ENCODE assay signal across 8 cellular contexts in the genomic region with DNA sequence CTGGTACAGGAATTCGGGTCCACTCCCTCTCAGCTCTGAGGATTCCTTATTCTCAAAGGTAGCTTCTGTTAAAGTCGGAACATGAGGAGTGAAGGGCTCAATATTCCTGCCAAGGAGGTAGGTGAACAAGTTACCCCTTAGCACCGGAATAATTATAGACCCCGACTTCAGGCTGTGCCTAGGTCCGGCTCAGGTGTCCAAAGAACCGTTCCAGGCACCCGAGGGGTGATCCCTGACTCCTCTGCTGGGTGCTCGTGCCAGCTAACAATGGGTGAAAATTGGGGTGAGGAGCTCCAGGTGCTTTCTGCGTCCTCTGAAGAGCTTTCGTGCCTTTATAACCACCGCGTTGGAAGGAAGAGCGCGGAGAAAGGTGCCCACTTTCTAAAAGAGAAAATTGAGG. TPM values are rescaled to one million over a fixed set of nuclear protein-coding genes. Genes with fewer than 3 reads are reported as not detected.
A peak's percentile ranks its signal among the peaks of the same experiment; 100 is the strongest.
DNase-seq lines count a peak whose midpoint lies in the region; ATAC-seq, FAIRE-seq and TF ChIP-seq lines count a peak whose summit lies in the region.

No MANE protein-coding gene starts in this region.

- H3K4me2 ChIP-seq in SK-N-SH (peak overlapping the region; percentile 98), keratinocyte (ENCODE audit: control insufficient read depth, extremely low read depth, insufficient read depth, low read depth, low read length) (peak overlapping the region; percentile 88)

- H3K27me3 ChIP-seq in SK-N-SH (ENCODE audit: insufficient read depth) = no peaks in the 10 kb centered on the region
- no peaks in the 10 kb centered on the region for H3K27me3 ChIP-seq in keratinocyte (ENCODE audit: control insufficient read depth, extremely low read depth, insufficient read depth, low read length)

- TF ChIP-seq CTCF in SK-N-SH (IDR thresholded peaks at IDR 0.05) (no peak), keratinocyte (optimal IDR thresholded peaks at IDR 0.05 in 1 of 3, IDR thresholded peaks at IDR 0.05 in 1 of 3, conservative IDR thresholded peaks at IDR 0.05 in 1 of 3; ENCODE audit: extremely low read depth in 1 of 3, insufficient read depth in 2 of 3, low read length in 3 of 3) (no peak)

- H3K4me1 Mint-ChIP-seq in activated T-helper 2 cell treated with anti-CD3 and anti-CD28 coated beads, Interferon-gamma antibody, Interleukin-2, Interleukin-4, amounts not matched to agents 10 μg/mL and 5 μg/mL and 100 μg/mL, durations not matched to agents 14 hours and 24 hours and 36 hours (ENCODE audit: low read depth) = peaks cover 22% of the 10 kb centered on the region

- H3K36me3 ChIP-seq in SK-N-SH (replicated peaks in 1 of 2; ENCODE audit: control insufficient read depth in 1 of 2, insufficient read depth in 2 of 2, low read length in 1 of 2) (peaks cover 15 to 21% of the 10 kb centered on the region in 2 experiments), keratinocyte (ENCODE audit: control insufficient read depth in 2 of 2, extremely low read depth in 1 of 2, insufficient read depth in 2 of 2, low read length in 2 of 2) (peaks cover 15 to 23% of the 10 kb centered on the region in 2 experiments)

- H3K9me1 ChIP-seq in keratinocyte (ENCODE audit: control insufficient read depth, extremely low read depth, insufficient read depth, low read length) = no peaks in the 10 kb centered on the region

- peak overlapping the region; percentile 68 to 71 for H3K4me3 ChIP-seq in SK-N-SH (ENCODE audit: low read depth in 2 of 2, low read length in 1 of 2)
- H3K4me3 ChIP-seq in keratinocyte (ENCODE audit: control insufficient read depth in 2 of 3, extremely low read depth in 1 of 3, insufficient read depth in 2 of 3, low read depth in 1 of 3, low read length in 3 of 3) = peak overlapping the region; percentile 56 to 71 (median 70)

- WGBS in SK-N-SH (ENCODE audit: low lambda C conversion rate) = 4% methylated on average over 11 of the region's 14 CpGs

- no peaks in the 10 kb centered on the region for H3K9me2 ChIP-seq in SK-N-SH

- POLR2A ChIA-PET in SK-N-SH (lab: Yijun Ruan, JAX) = interaction anchor here (0.6 to 3.9 kb wide), 15 partner anchors 8 to 421 kb away, joined by 3 to 57 read pairs (median 8); partner anchors contain the start of genes CPSF7, DDB1, SDHAF2 and TKFC

- peaks cover 14% of the 10 kb centered on the region for H3F3A ChIP-seq in SK-N-SH (replicated peaks; ENCODE audit: insufficient read depth)

- CTCF ChIA-PET in SK-N-SH (lab: Yijun Ruan, JAX) = interaction anchor here (1.0 to 12.1 kb wide), 7 partner anchors 9 to 31 kb away, joined by 3 to 101 read pairs (median 6); partner anchors contain the start of gene TMEM216

- no peaks in the 10 kb centered on the region for H3K27me3 Mint-ChIP-seq in activated T-helper 2 cell treated with anti-CD3 and anti-CD28 coated beads, Interferon-gamma antibody, Interleukin-2, Interleukin-4, amounts not matched to agents 10 μg/mL and 5 μg/mL and 100 μg/mL, durations not matched to agents 14 hours and 24 hours and 36 hours (ENCODE audit: low read depth)

- no peak for TF ChIP-seq EP300 in SK-N-SH (IDR thresholded peaks at IDR 0.05; ENCODE audit: borderline replicate concordance in 1 of 2, low read depth in 1 of 2, low read length in 1 of 2)

- peak overlapping the region; percentile 98 to 99 for H3K27ac ChIP-seq in SK-N-SH (ENCODE audit: low read depth in 2 of 2, low read length in 1 of 2)
- H3K27ac ChIP-seq in keratinocyte (ENCODE audit: control insufficient read depth, insufficient read depth, low read length) = peak overlapping the region; percentile 84
- H3K27ac ChIP-seq in substantia nigra (ENCODE audit: low read depth, low read length, poor library complexity, severe bottlenecking) = peak overlapping the region; percentile 99

- FAIRE-seq in keratinocyte (lab: Jason Lieb, UNC) (no peak), HTR-8/SVneo (lab: Jason Lieb, UNC) (no peak)

- H3K9me3 ChIP-seq in SK-N-SH (no peaks in the 10 kb centered on the region), keratinocyte (ENCODE audit: control insufficient read depth, low read depth, low read length) (no peaks in the 10 kb centered on the region)

- no peaks in the 10 kb centered on the region for H4K20me1 ChIP-seq in SK-N-SH (ENCODE audit: insufficient read depth)
- no peaks in the 10 kb centered on the region for H4K20me1 ChIP-seq in keratinocyte (ENCODE audit: control insufficient read depth, extremely low read depth, insufficient read depth, low read length)

- H3K36me3 Mint-ChIP-seq in activated T-helper 2 cell treated with anti-CD3 and anti-CD28 coated beads, Interferon-gamma antibody, Interleukin-2, Interleukin-4, amounts not matched to agents 10 μg/mL and 5 μg/mL and 100 μg/mL, durations not matched to agents 14 hours and 24 hours and 36 hours (ENCODE audit: low read depth) = peaks cover 29% of the 10 kb centered on the region

- H3K27ac Mint-ChIP-seq in activated T-helper 2 cell treated with anti-CD3 and anti-CD28 coated beads, Interferon-gamma antibody, Interleukin-2, Interleukin-4, amounts not matched to agents 10 μg/mL and 5 μg/mL and 100 μg/mL, durations not matched to agents 14 hours and 24 hours and 36 hours = peak overlapping the region; percentile 99

- H2AFZ ChIP-seq in SK-N-SH (ENCODE audit: low read depth) = peak overlapping the region; percentile 69
- peak overlapping the region; percentile 100 for H2AFZ ChIP-seq in keratinocyte (ENCODE audit: control insufficient read depth, low read length)

- intact Hi-C loops in activated T-helper 2 cell treated with anti-CD3 and anti-CD28 coated beads, Interferon-gamma antibody, Interleukin-2, Interleukin-4, amounts not matched to agents 10 μg/mL and 5 μg/mL and 100 μg/mL, durations not matched to agents 14 hours and 24 hours and 36 hours (cut with micrococcal nuclease) = no loop called here

- DNase-seq in SK-N-SH = peak; percentile 40
- no peak for DNase-seq in activated T-helper 2 cell treated with anti-CD3 and anti-CD28 coated beads, Interferon-gamma antibody, Interleukin-2, Interleukin-4, amounts not matched to agents 10 μg/mL and 5 μg/mL and 100 μg/mL, durations not matched to agents 14 hours and 24 hours and 36 hours (ENCODE audit: low spot score)
- no peak for DNase-seq in keratinocyte (ENCODE audit: low read depth, low spot score)
- DNase-seq in substantia nigra (lab: John Stamatoyannopoulos, UW) = no peak
- no peak for DNase-seq in HTR-8/SVneo (ENCODE audit: insufficient read length, low spot score)
- no peak for DNase-seq in AG08396 (ENCODE audit: low spot score)

- H3K4me3 Mint-ChIP-seq in activated T-helper 2 cell treated with anti-CD3 and anti-CD28 coated beads, Interferon-gamma antibody, Interleukin-2, Interleukin-4, amounts not matched to agents 10 μg/mL and 5 μg/mL and 100 μg/mL, durations not matched to agents 14 hours and 24 hours and 36 hours (ENCODE audit: low read depth) = peak overlapping the region; percentile 100

- ATAC-seq in SK-N-SH treated with all-trans-retinoic acid at 6 μM for 48 hours = no peak; the same call in 2 of the 3 replicates
- no peak for ATAC-seq in esophagus mucosa

- dilution Hi-C loops in keratinocyte (cut with MboI; ENCODE audit: extremely low pct_ligation_motif_present, low sequenced_read_pairs) = no loop called here

- H3K4me1 ChIP-seq in SK-N-SH (ENCODE audit: control insufficient read depth in 1 of 2, insufficient read depth in 2 of 2, low read depth in 1 of 2, low read length in 1 of 2) (peaks cover 7 to 14% of the 10 kb centered on the region in 2 experiments; a peak in 3 of 4 replicates), keratinocyte (ENCODE audit: control insufficient read depth, extremely low read depth, insufficient read depth, low read length) (peaks cover 17% of the 10 kb centered on the region)

- H3K9me3 Mint-ChIP-seq in activated T-helper 2 cell treated with anti-CD3 and anti-CD28 coated beads, Interferon-gamma antibody, Interleukin-2, Interleukin-4, amounts not matched to agents 10 μg/mL and 5 μg/mL and 100 μg/mL, durations not matched to agents 14 hours and 24 hours and 36 hours = no peaks in the 10 kb centered on the region

- H3K9ac ChIP-seq in SK-N-SH (peak overlapping the region; percentile 97), keratinocyte (ENCODE audit: control insufficient read depth, extremely low read depth, insufficient read depth, low read length) (peak overlapping the region; percentile 98)

- H3K79me2 ChIP-seq in SK-N-SH (ENCODE audit: insufficient read depth) = peaks cover 49% of the 10 kb centered on the region
- peaks cover 36% of the 10 kb centered on the region for H3K79me2 ChIP-seq in keratinocyte (ENCODE audit: control insufficient read depth, insufficient read depth, low read length)

- no peak for TF ChIP-seq RAD21 in SK-N-SH (IDR thresholded peaks at IDR 0.05; ENCODE audit: low read length)

RNA-seq across cellular contexts. Expression of gene CYB561A3, which starts 0.4 kb away (rescaled TPM):
- polyA plus RNA-seq in SK-N-SH (2012; rRNA removed) = 70.0 and 76.4 TPM in 2 replicates
- polyA plus RNA-seq in SK-N-SH (2012; cell fraction: cytosol; rRNA removed) = 36.7 and 53.0 TPM in 2 replicates
- polyA plus RNA-seq in SK-N-SH (2012; cell fraction: nucleus; rRNA removed) = 104 and 111 TPM in 2 replicates
- total RNA-seq in activated T-helper 2 cell treated with anti-CD3 and anti-CD28 coated beads, Interferon-gamma antibody, Interleukin-2, Interleukin-4, amounts not matched to agents 10 μg/mL and 5 μg/mL and 100 μg/mL, durations not matched to agents 14 hours and 24 hours and 36 hours = 32.9 and 34.1 TPM in 2 replicates
- 42.3 to 124 TPM (median 62.3 TPM) in 3 replicates for polyA plus RNA-seq in keratinocyte
- 5.1 TPM for polyA plus RNA-seq in keratinocyte (2011; ENCODE audit: low read depth)
- polyA plus RNA-seq in keratinocyte (2011; cell fraction: cytosol; rRNA removed) = 63.6 and 95.2 TPM in 2 replicates
- polyA plus RNA-seq in keratinocyte (2011; cell fraction: nucleus; rRNA removed) = 108 and 123 TPM in 2 replicates
- polyA plus RNA-seq in keratinocyte (2012; ENCODE audit: low replicate concordance) = 31.6 and 43.8 TPM in 2 replicates
- polyA minus RNA-seq in keratinocyte = 66.4 to 188 TPM (median 180 TPM) in 3 replicates
- polyA minus RNA-seq in keratinocyte (2011; cell fraction: cytosol; rRNA and poly(A)+ RNA removed) = 72.1 TPM
- 64.9 and 76.6 TPM in 2 replicates for polyA minus RNA-seq in keratinocyte (2011; cell fraction: nucleus; rRNA and poly(A)+ RNA removed)
- 27.7 TPM for total RNA-seq in esophagus mucosa

RNA-seq across cellular contexts. Expression of gene TMEM138, which starts 0.9 kb away (rescaled TPM):
- polyA plus RNA-seq in SK-N-SH (2012; rRNA removed) (82.2 and 129 TPM in 2 replicates), keratinocyte (66.1 to 118 TPM (median 85.4 TPM) in 3 replicates)
- 85.3 and 88.5 TPM in 2 replicates for polyA plus RNA-seq in SK-N-SH (2012; cell fraction: cytosol; rRNA removed)
- polyA plus RNA-seq in SK-N-SH (2012; cell fraction: nucleus; rRNA removed) = 126 and 177 TPM in 2 replicates
- 52.3 and 54.5 TPM in 2 replicates for total RNA-seq in activated T-helper 2 cell treated with anti-CD3 and anti-CD28 coated beads, Interferon-gamma antibody, Interleukin-2, Interleukin-4, amounts not matched to agents 10 μg/mL and 5 μg/mL and 100 μg/mL, durations not matched to agents 14 hours and 24 hours and 36 hours
- 6.0 TPM for polyA plus RNA-seq in keratinocyte (2011; ENCODE audit: low read depth)
- polyA plus RNA-seq in keratinocyte (2011; cell fraction: cytosol; rRNA removed) = 66.9 and 115 TPM in 2 replicates
- polyA plus RNA-seq in keratinocyte (2011; cell fraction: nucleus; rRNA removed) = 101 and 119 TPM in 2 replicates
- polyA plus RNA-seq in keratinocyte (2012; ENCODE audit: low replicate concordance) = 37.8 and 43.0 TPM in 2 replicates
- 44.0 to 72.4 TPM (median 56.3 TPM) in 3 replicates for polyA minus RNA-seq in keratinocyte
- polyA minus RNA-seq in keratinocyte (2011; cell fraction: cytosol; rRNA and poly(A)+ RNA removed) = 13.2 TPM
- polyA minus RNA-seq in keratinocyte (2011; cell fraction: nucleus; rRNA and poly(A)+ RNA removed) = 19.8 and 27.8 TPM in 2 replicates
- total RNA-seq in esophagus mucosa = 23.1 TPM

RNA-seq across cellular contexts. Expression of gene TKFC, which starts 28.2 kb away (rescaled TPM):
- 71.0 and 72.0 TPM in 2 replicates for polyA plus RNA-seq in SK-N-SH (2012; rRNA removed)
- 20.5 and 34.1 TPM in 2 replicates for polyA plus RNA-seq in SK-N-SH (2012; cell fraction: cytosol; rRNA removed)
- 253 and 263 TPM in 2 replicates for polyA plus RNA-seq in SK-N-SH (2012; cell fraction: nucleus; rRNA removed)
- total RNA-seq in activated T-helper 2 cell treated with anti-CD3 and anti-CD28 coated beads, Interferon-gamma antibody, Interleukin-2, Interleukin-4, amounts not matched to agents 10 μg/mL and 5 μg/mL and 100 μg/mL, durations not matched to agents 14 hours and 24 hours and 36 hours = 72.8 and 78.3 TPM in 2 replicates
- 15.4 to 23.1 TPM (median 18.3 TPM) in 3 replicates for polyA plus RNA-seq in keratinocyte
- polyA plus RNA-seq in keratinocyte (2011; ENCODE audit: low read depth) = 9.6 TPM
- polyA plus RNA-seq in keratinocyte (2011; cell fraction: cytosol; rRNA removed) = 11.3 and 20.9 TPM in 2 replicates
- 49.7 and 61.6 TPM in 2 replicates for polyA plus RNA-seq in keratinocyte (2011; cell fraction: nucleus; rRNA removed)
- polyA plus RNA-seq in keratinocyte (2012; ENCODE audit: low replicate concordance) = 21.5 and 23.1 TPM in 2 replicates
- polyA minus RNA-seq in keratinocyte = 24.2 to 34.2 TPM (median 26.2 TPM) in 3 replicates
- polyA minus RNA-seq in keratinocyte (2011; cell fraction: cytosol; rRNA and poly(A)+ RNA removed) = 28.8 TPM
- 19.0 and 25.4 TPM in 2 replicates for polyA minus RNA-seq in keratinocyte (2011; cell fraction: nucleus; rRNA and poly(A)+ RNA removed)
- 46.0 TPM for total RNA-seq in esophagus mucosa

RNA-seq across cellular contexts. Expression of gene DDB1, which starts 28.3 kb away (rescaled TPM):
- polyA plus RNA-seq in SK-N-SH (2012; rRNA removed) (170 and 224 TPM in 2 replicates), keratinocyte (187 to 236 TPM (median 212 TPM) in 3 replicates)
- polyA plus RNA-seq in SK-N-SH (2012; cell fraction: cytosol; rRNA removed) = 165 and 169 TPM in 2 replicates
- 146 and 236 TPM in 2 replicates for polyA plus RNA-seq in SK-N-SH (2012; cell fraction: nucleus; rRNA removed)
- 260 and 264 TPM in 2 replicates for total RNA-seq in activated T-helper 2 cell treated with anti-CD3 and anti-CD28 coated beads, Interferon-gamma antibody, Interleukin-2, Interleukin-4, amounts not matched to agents 10 μg/mL and 5 μg/mL and 100 μg/mL, durations not matched to agents 14 hours and 24 hours and 36 hours
- 68.5 TPM for polyA plus RNA-seq in keratinocyte (2011; ENCODE audit: low read depth)
- 181 and 206 TPM in 2 replicates for polyA plus RNA-seq in keratinocyte (2011; cell fraction: cytosol; rRNA removed)
- 290 and 325 TPM in 2 replicates for polyA plus RNA-seq in keratinocyte (2011; cell fraction: nucleus; rRNA removed)
- polyA plus RNA-seq in keratinocyte (2012; ENCODE audit: low replicate concordance) = 108 and 136 TPM in 2 replicates
- polyA minus RNA-seq in keratinocyte = 210 to 358 TPM (median 329 TPM) in 3 replicates
- polyA minus RNA-seq in keratinocyte (2011; cell fraction: cytosol; rRNA and poly(A)+ RNA removed) = 307 TPM
- polyA minus RNA-seq in keratinocyte (2011; cell fraction: nucleus; rRNA and poly(A)+ RNA removed) = 185 and 265 TPM in 2 replicates
- total RNA-seq in esophagus mucosa = 130 TPM

RNA-seq across cellular contexts. Expression of gene TMEM216, which starts 31.1 kb away (rescaled TPM):
- 16.8 and 20.6 TPM in 2 replicates for polyA plus RNA-seq in SK-N-SH (2012; rRNA removed)
- polyA plus RNA-seq in SK-N-SH (2012; cell fraction: cytosol; rRNA removed) = 16.1 and 18.2 TPM in 2 replicates
- 10.8 and 11.9 TPM in 2 replicates for polyA plus RNA-seq in SK-N-SH (2012; cell fraction: nucleus; rRNA removed)
- total RNA-seq in activated T-helper 2 cell treated with anti-CD3 and anti-CD28 coated beads, Interferon-gamma antibody, Interleukin-2, Interleukin-4, amounts not matched to agents 10 μg/mL and 5 μg/mL and 100 μg/mL, durations not matched to agents 14 hours and 24 hours and 36 hours = 18.5 and 20.5 TPM in 2 replicates
- 14.4 to 22.4 TPM (median 17.2 TPM) in 3 replicates for polyA plus RNA-seq in keratinocyte
- polyA plus RNA-seq in keratinocyte (2011; ENCODE audit: low read depth) = 1.2 TPM
- 18.8 and 22.5 TPM in 2 replicates for polyA plus RNA-seq in keratinocyte (2011; cell fraction: cytosol; rRNA removed)
- 10.4 and 12.3 TPM in 2 replicates for polyA plus RNA-seq in keratinocyte (2011; cell fraction: nucleus; rRNA removed)
- polyA plus RNA-seq in keratinocyte (2012; ENCODE audit: low replicate concordance) = 6.5 and 11.1 TPM in 2 replicates
- polyA minus RNA-seq in keratinocyte = 10.0 to 15.7 TPM (median 14.8 TPM) in 3 replicates
- polyA minus RNA-seq in keratinocyte (2011; cell fraction: cytosol; rRNA and poly(A)+ RNA removed) = 9.8 TPM
- 1.7 and 5.0 TPM in 2 replicates for polyA minus RNA-seq in keratinocyte (2011; cell fraction: nucleus; rRNA and poly(A)+ RNA removed)
- 7.3 TPM for total RNA-seq in esophagus mucosa
